8 cellular contexts compared by ENCODE assay signal in genomic region chr1:26692793-26693490, GRCh38. TPM values are rescaled to one million over a fixed set of nuclear protein-coding genes. Genes with fewer than 3 reads are reported as not detected.
DNase-seq lines count a peak whose midpoint lies in the region; ATAC-seq, FAIRE-seq and TF ChIP-seq lines count a peak whose summit lies in the region.

No MANE protein-coding gene starts in this region.

- peak in 2 of 6 experiments; percentile 5 to 6 for TF ChIP-seq CTCF in esophagus squamous epithelium (IDR thresholded peaks at IDR 0.05)

- H3K9ac ChIP-seq in muscle layer of colon (ENCODE audit: low read length), result peak overlapping the region; percentile 98

- DNase-seq in AML-193 (lab: John Stamatoyannopoulos, UW) (peak; percentile 97 to 98), RCC 7860 (ENCODE audit: low spot score) (peak; percentile 97), activated T-helper 1 cell treated with Interleukin-2 at 50 U/mL for 16 hours (ENCODE audit: low read depth) (peak; percentile 74), esophagus squamous epithelium (lab: John Stamatoyannopoulos, UW) (peak; percentile 66)
- DNase-seq in stimulated activated CD8-positive, alpha-beta memory T cell treated with anti-CD3 and anti-CD28 coated beads, Interleukin-4, amount 100 ng/mL, for 48 hours, result peak; percentile 90

- H3K27ac ChIP-seq in KOPT-K1 (ENCODE audit: low read depth, low read length, poor library complexity, severe bottlenecking) (peak overlapping the region; percentile 100), esophagus squamous epithelium (peak overlapping the region; percentile 93 to 99 (median 98)), muscle layer of colon (ENCODE audit: low read depth, low read length) (peak overlapping the region; percentile 87)

- H3K4me1 ChIP-seq in esophagus squamous epithelium (peaks cover 20 to 43% (median 27%) of the 10 kb centered on the region in 3 donors), muscle layer of colon (ENCODE audit: insufficient read depth, low read length) (peaks cover 31% of the 10 kb centered on the region)

- peak overlapping the region; percentile 51 to 74 (median 64) for H3K4me3 ChIP-seq in esophagus squamous epithelium
- peak overlapping the region; percentile 43 to 95 for H3K4me3 ChIP-seq in muscle layer of colon (ENCODE audit: low read depth in 1 of 2, low read length in 2 of 2)

- 0% methylated on average over 16 to 31 of the region's 34 CpGs for WGBS in esophagus squamous epithelium, 2 donors

- peak in 1 of 4 donors; percentile 55 for TF ChIP-seq POLR2A in esophagus squamous epithelium (IDR thresholded peaks at IDR 0.05)

- intact Hi-C loops in esophagus squamous epithelium (cut with DNase I), result loop anchor here (5.0 kb wide), 1 partner anchor 94 kb away; the partner anchor contains the start of gene PIGV

- peak; percentile 82 for FAIRE-seq in RCC 7860 (lab: Jason Lieb, UNC)

- H3K36me3 ChIP-seq in KOPT-K1 (ENCODE audit: insufficient read depth, low read length) (no peaks in the 10 kb centered on the region), esophagus squamous epithelium (no peaks in the 10 kb centered on the region), muscle layer of colon (ENCODE audit: insufficient read depth, low read length) (no peaks in the 10 kb centered on the region)

- H3K9me3 ChIP-seq in KOPT-K1 (ENCODE audit: insufficient read depth, low read length, poor library complexity, severe bottlenecking), result no peaks in the 10 kb centered on the region
- no peaks in the 10 kb centered on the region for H3K9me3 ChIP-seq in esophagus squamous epithelium
- H3K9me3 ChIP-seq in muscle layer of colon (ENCODE audit: low read length), result no peaks in the 10 kb centered on the region

- peak; percentile 19 for ATAC-seq in GM19397 (IDR thresholded peaks at IDR 0.05; ENCODE audit: unreplicated experiment)

- H3K27me3 ChIP-seq in esophagus squamous epithelium (no peaks in the 10 kb centered on the region), muscle layer of colon (ENCODE audit: control insufficient read depth in 1 of 2, insufficient read depth in 2 of 2, low read length in 2 of 2) (no peaks in the 10 kb centered on the region)

RNA-seq across cellular contexts. Expression of gene ARID1A, which starts 2.9 kb away (rescaled TPM):
- 10 to 100 TPM; 23.9 to 60.2 (median 43.5) TPM for total RNA-seq in esophagus squamous epithelium

Comparison
In these comparisons a context has a peak if more than half of its experiments do, and no peak if none do; other contexts are left out.
1. Peak in every context shown above with its lines: DNase-seq, ATAC-seq, H3K4me3 ChIP-seq and H3K27ac ChIP-seq.